ENCODE assay signal across 19 cellular contexts in the genomic region with DNA sequence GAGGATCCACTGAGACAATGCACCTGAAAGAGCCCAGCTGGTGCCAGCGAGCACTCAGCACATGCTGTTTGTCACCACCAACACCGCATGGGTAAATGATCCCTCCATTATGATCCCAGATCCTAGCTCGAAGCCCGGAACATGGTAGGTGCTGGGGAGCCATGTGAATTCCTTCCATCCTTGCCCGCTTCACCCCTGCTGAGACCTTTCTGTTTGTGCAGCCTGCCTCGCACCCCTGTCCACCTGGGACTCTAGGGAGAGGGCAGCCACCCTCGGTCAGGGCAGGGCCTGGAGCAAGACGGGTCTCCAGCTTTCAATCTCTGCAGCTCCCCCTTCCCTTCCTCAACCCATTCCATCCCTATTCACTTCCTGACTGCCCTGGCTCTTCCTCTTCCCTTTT.
A peak's percentile ranks its signal among the peaks of the same experiment; 100 is the strongest.
DNase-seq lines count a peak whose midpoint lies in the region; ATAC-seq, FAIRE-seq and TF ChIP-seq lines count a peak whose summit lies in the region.
"Had no signal": no experiment of that assay in that cellular context is flagged by ENCODE, and none has a peak within 500 bp of the region (broad histone marks: within the 10 kb centered on the region; RNA-seq: fewer than 3 reads in every experiment).

No MANE protein-coding gene starts in this region.

- H2AK5ac ChIP-seq in H1 (ENCODE audit: low read depth, low read length) (no peak overlapping the region), neuronal stem cell (ENCODE audit: low read depth, low read length) (no peak overlapping the region)

- no peak overlapping the region for H4K8ac ChIP-seq in H1 (ENCODE audit: extremely low read depth, insufficient read depth, low read length)
- H4K8ac ChIP-seq in neuronal stem cell (ENCODE audit: low read depth, low read length) = no peak overlapping the region

- FAIRE-seq in H1 (lab: Jason Lieb, UNC) = no peak
- FAIRE-seq: A204.1, D721Med, GM12892, GM18507 had no signal

- H3K27me3 ChIP-seq in H1 (replicated peaks in 1 of 4; ENCODE audit: control insufficient read depth in 3 of 4, extremely low read depth in 1 of 4, insufficient read depth in 3 of 4, low read length in 3 of 4) = no peaks in the 10 kb centered on the region; a peak in 2 of 7 replicates
- no peaks in the 10 kb centered on the region for H3K27me3 ChIP-seq in neuronal stem cell (ENCODE audit: control insufficient read depth in 3 of 3, insufficient read depth in 3 of 3, low read depth in 1 of 3, low read length in 3 of 3)
- H3K27me3 ChIP-seq: BE2C had no signal

- H3K79me1 ChIP-seq in H1 (ENCODE audit: low read depth, low read length) (no peaks in the 10 kb centered on the region), neuronal stem cell (ENCODE audit: low read depth, low read length) (no peaks in the 10 kb centered on the region)

- no peaks in the 10 kb centered on the region for H3K4me1 ChIP-seq in H1 (replicated peaks in 1 of 4; ENCODE audit: control insufficient read depth in 3 of 4, insufficient read depth in 4 of 4, low read length in 3 of 4)
- peaks cover 0 to 12% of the 10 kb centered on the region in 2 donors for H3K4me1 ChIP-seq in neuronal stem cell (ENCODE audit: control insufficient read depth in 2 of 2, insufficient read depth in 1 of 2, low read depth in 1 of 2, low read length in 2 of 2)
- H3K4me1 ChIP-seq: BE2C, Caco-2, HAP-1 had no signal

- H4K20me1 ChIP-seq in H1 (replicated peaks in 1 of 2; ENCODE audit: control insufficient read depth in 1 of 2, insufficient read depth in 2 of 2, low read length in 2 of 2) = no peaks in the 10 kb centered on the region

- no peak overlapping the region for H2BK120ac ChIP-seq in H1 (replicated peaks; ENCODE audit: low read depth, low read length)
- peak overlapping the region; percentile 10 for H2BK120ac ChIP-seq in neuronal stem cell (ENCODE audit: low read depth, low read length)

- no peak overlapping the region for H4K5ac ChIP-seq in H1 (ENCODE audit: insufficient read length, low read depth, low read length)

- TF ChIP-seq POLR2A in H1 (IDR thresholded peaks at IDR 0.05; ENCODE audit: control extremely low read depth in 1 of 2, low read depth in 2 of 2, low read length in 2 of 2) = no peak

- DNase-seq in H1 (ENCODE audit: low read depth in 1 of 2, low spot score in 2 of 2) (no peak), mesenteric fat pad (ENCODE audit: low spot score) (peak; percentile 68), neuronal stem cell (ENCODE audit: low spot score) (no peak), C1 segment of cervical spinal cord (lab: John Stamatoyannopoulos, UW) (no peak)
- DNase-seq: ACHN; BE2C; Caco-2; CD4-positive, alpha-beta T cell; DMS79; GDM1 had no signal

- H2BK5ac ChIP-seq in H1 (ENCODE audit: low read depth, low read length) (no peak overlapping the region), neuronal stem cell (ENCODE audit: low read length) (no peak overlapping the region)

- no peak overlapping the region for H3K18ac ChIP-seq in H1 (ENCODE audit: extremely low read depth, low read length)
- peak overlapping the region; percentile 84 for H3K18ac ChIP-seq in neuronal stem cell (ENCODE audit: low read length)

- H3K36me3 ChIP-seq in H1 (ENCODE audit: control insufficient read depth in 2 of 4, insufficient read depth in 4 of 4, low read length in 3 of 4) (no peaks in the 10 kb centered on the region), neuronal stem cell (replicated peaks in 1 of 2; ENCODE audit: control insufficient read depth in 2 of 2, insufficient read depth in 2 of 2, low read length in 2 of 2) (no peaks in the 10 kb centered on the region)
- H3K36me3 ChIP-seq: BE2C, HAP-1 had no signal

- POLR2A ChIA-PET in H1 (lab: Charles Lee; ENCODE audit: partially characterized antibody) = interaction anchor here (0.8 to 1.1 kb wide), 2 partner anchors 12 to 18 kb away, joined by 3 to 4 read pairs; no protein-coding TSS in a partner anchor

- H3K14ac ChIP-seq in H1 (ENCODE audit: insufficient read length) = no peak overlapping the region
- H3K14ac ChIP-seq in neuronal stem cell (ENCODE audit: low read length) = no peak overlapping the region

- ATAC-seq in GM18517 (IDR thresholded peaks at IDR 0.05; ENCODE audit: unreplicated experiment) = no peak
- ATAC-seq in GM19467 (IDR thresholded peaks at IDR 0.05; ENCODE audit: unreplicated experiment) = no peak

- H2AFZ ChIP-seq in H1 (ENCODE audit: low read length) = 0 out of 2 replicates have a peak overlapping the region, but pooled peaks have one; percentile 5
- no peak overlapping the region for H2AFZ ChIP-seq in neuronal stem cell (ENCODE audit: low read length)

- H3K4ac ChIP-seq in H1 (replicated peaks; ENCODE audit: insufficient read length, low read depth, low read length) (no peak overlapping the region), neuronal stem cell (ENCODE audit: low read length) (no peak overlapping the region)

- H4K91ac ChIP-seq in H1 (replicated peaks; ENCODE audit: insufficient read length, low read length) (no peak overlapping the region), neuronal stem cell (ENCODE audit: low read depth, low read length, poor library complexity) (peak overlapping the region; percentile 18)

- TF ChIP-seq RAD21 in H1 (IDR thresholded peaks at IDR 0.05 in 1 of 2, conservative IDR thresholded peaks at IDR 0.05 in 1 of 2; ENCODE audit: low read depth in 2 of 2, low read length in 2 of 2) = no peak

- no peak for TF ChIP-seq CTCF in H1 (IDR thresholded peaks at IDR 0.05; ENCODE audit: control extremely low read depth in 1 of 3, insufficient read depth in 1 of 3, low read depth in 1 of 3, low read length in 3 of 3)

- H2BK20ac ChIP-seq in H1 (ENCODE audit: low read length) = no peak overlapping the region

- H3K4me3 ChIP-seq in H1 (ENCODE audit: extremely low read depth in 1 of 4, insufficient read depth in 2 of 4, low read depth in 3 of 4, low read length in 4 of 4) (no peak overlapping the region), neuronal stem cell (ENCODE audit: low read length in 2 of 2) (no peak overlapping the region)
- H3K4me3 ChIP-seq: HAP-1 had no signal

- CTCF ChIA-PET in H1 (lab: Charles Lee; ENCODE audit: partially characterized antibody) = interaction anchor here (0.6 to 4.2 kb wide), 33 partner anchors 9 to 458 kb away, joined by 3 to 43 read pairs (median 5); no protein-coding TSS in a partner anchor

- no peak for TF ChIP-seq EP300 in H1 (IDR thresholded peaks at IDR 0.05; ENCODE audit: borderline replicate concordance in 1 of 2, low read depth in 2 of 2, low read length in 2 of 2)

- H3K23ac ChIP-seq in H1 (ENCODE audit: insufficient read length) (no peak overlapping the region), neuronal stem cell (ENCODE audit: low read depth, low read length, poor library complexity) (no peak overlapping the region)

- H3K23me2 ChIP-seq in H1 (ENCODE audit: low read depth, low read length) = no peaks in the 10 kb centered on the region

- 84% methylated on average over 7 of the region's 8 CpGs; no CpG with 5 or more reads in 1 of the 2 experiments for WGBS in H1 (ENCODE audit: extremely low coverage in 1 of 2, insufficient coverage in 1 of 2, insufficient read length in 1 of 2, insufficient replicate concordance in 2 of 2, low coverage in 1 of 2, low lambda C conversion rate in 2 of 2, missing lambda C conversion rate in 1 of 2), 2 experiments
- WGBS in neuronal stem cell (ENCODE audit: extremely low coverage in 2 of 2, insufficient read length in 2 of 2, insufficient replicate concordance in 1 of 2), 2 donors = no CpG with 5 or more reads among the region's 8 CpGs

- H3K4me2 ChIP-seq in H1 (ENCODE audit: insufficient read depth in 1 of 2, low read depth in 2 of 2, low read length in 2 of 2) = no peak overlapping the region
- no peak overlapping the region for H3K4me2 ChIP-seq in neuronal stem cell (ENCODE audit: insufficient read depth, low read length, poor library complexity, severe bottlenecking)

- no peak overlapping the region for H3K9ac ChIP-seq in H1 (replicated peaks in 1 of 4; ENCODE audit: extremely low read depth in 1 of 4, low read depth in 3 of 4, low read length in 3 of 4)
- no peak overlapping the region for H3K9ac ChIP-seq in neuronal stem cell (ENCODE audit: low read depth, low read length, poor library complexity)

- H3K56ac ChIP-seq in H1 (replicated peaks; ENCODE audit: insufficient read length, low read depth, low read length) = no peak overlapping the region

- H2BK12ac ChIP-seq in H1 (ENCODE audit: low read depth, low read length) (no peak overlapping the region), neuronal stem cell (ENCODE audit: low read length) (peak overlapping the region; percentile 2)

- H3K9me3 ChIP-seq in H1 (ENCODE audit: insufficient read depth in 2 of 2, low read depth in 1 of 2, low read length in 1 of 2) = no peaks in the 10 kb centered on the region
- no peaks in the 10 kb centered on the region for H3K9me3 ChIP-seq in neuronal stem cell (replicated peaks in 1 of 2; ENCODE audit: control insufficient read depth in 2 of 2, insufficient read depth in 1 of 2, low read depth in 1 of 2, low read length in 2 of 2)
- H3K9me3 ChIP-seq: BE2C, Caco-2, HAP-1 had no signal

- H3K79me2 ChIP-seq in H1 (ENCODE audit: control insufficient read depth in 1 of 2, insufficient read depth in 2 of 2, low read length in 2 of 2) = no peaks in the 10 kb centered on the region; a peak in 1 of 4 replicates

- H3K27ac ChIP-seq in H1 (ENCODE audit: low read depth, low read length) = no peak overlapping the region
- peak overlapping the region; percentile 42 for H3K27ac ChIP-seq in neuronal stem cell (replicated peaks; ENCODE audit: low read length)
- H3K27ac ChIP-seq: C4-2B, HL-60 had no signal

- no peak overlapping the region; the same call in 1 of the 2 replicates for H2BK15ac ChIP-seq in H1 (ENCODE audit: low read length)
- no peak overlapping the region for H2BK15ac ChIP-seq in neuronal stem cell (ENCODE audit: low read length)

TF ChIP-seq in H1, 55 proteins besides CTCF, POLR2A, EP300 and RAD21 (continues in another document):
- no peak for TF ChIP-seq CBX5 (IDR thresholded peaks at IDR 0.05; ENCODE audit: low read depth, low read length)
- TF ChIP-seq, protein P1, sequence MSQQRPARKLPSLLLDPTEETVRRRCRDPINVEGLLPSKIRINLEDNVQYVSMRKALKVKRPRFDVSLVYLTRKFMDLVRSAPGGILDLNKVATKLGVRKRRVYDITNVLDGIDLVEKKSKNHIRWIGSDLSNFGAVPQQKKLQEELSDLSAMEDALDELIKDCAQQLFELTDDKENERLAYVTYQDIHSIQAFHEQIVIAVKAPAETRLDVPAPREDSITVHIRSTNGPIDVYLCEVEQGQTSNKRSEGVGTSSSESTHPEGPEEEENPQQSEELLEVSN (IDR thresholded peaks at IDR 0.05) = no peak
- TF ChIP-seq NANOG (IDR thresholded peaks at IDR 0.05; ENCODE audit: insufficient read depth, low read depth, low read length, poor library complexity, severe bottlenecking) = no peak
- no peak for TF ChIP-seq CTBP2 (IDR thresholded peaks at IDR 0.05; ENCODE audit: borderline replicate concordance, insufficient read depth, insufficient read length, low read length)
- TF ChIP-seq TCF12 (IDR thresholded peaks at IDR 0.05; ENCODE audit: low read depth, low read length) = no peak
- no peak for TF ChIP-seq KDM4A (IDR thresholded peaks at IDR 0.05; ENCODE audit: low read depth, low read length, severe bottlenecking)
- TF ChIP-seq RBBP5 (IDR thresholded peaks at IDR 0.05; ENCODE audit: borderline replicate concordance, low read depth, low read length) = no peak
- TF ChIP-seq CHD1 (IDR thresholded peaks at IDR 0.05; ENCODE audit: low read depth, low read length) = no peak
- TF ChIP-seq TAF1 (IDR thresholded peaks at IDR 0.05; ENCODE audit: low read depth, low read length) = no peak
